Comparison of ENCODE assay signal across 8 cellular contexts in the genomic region with DNA sequence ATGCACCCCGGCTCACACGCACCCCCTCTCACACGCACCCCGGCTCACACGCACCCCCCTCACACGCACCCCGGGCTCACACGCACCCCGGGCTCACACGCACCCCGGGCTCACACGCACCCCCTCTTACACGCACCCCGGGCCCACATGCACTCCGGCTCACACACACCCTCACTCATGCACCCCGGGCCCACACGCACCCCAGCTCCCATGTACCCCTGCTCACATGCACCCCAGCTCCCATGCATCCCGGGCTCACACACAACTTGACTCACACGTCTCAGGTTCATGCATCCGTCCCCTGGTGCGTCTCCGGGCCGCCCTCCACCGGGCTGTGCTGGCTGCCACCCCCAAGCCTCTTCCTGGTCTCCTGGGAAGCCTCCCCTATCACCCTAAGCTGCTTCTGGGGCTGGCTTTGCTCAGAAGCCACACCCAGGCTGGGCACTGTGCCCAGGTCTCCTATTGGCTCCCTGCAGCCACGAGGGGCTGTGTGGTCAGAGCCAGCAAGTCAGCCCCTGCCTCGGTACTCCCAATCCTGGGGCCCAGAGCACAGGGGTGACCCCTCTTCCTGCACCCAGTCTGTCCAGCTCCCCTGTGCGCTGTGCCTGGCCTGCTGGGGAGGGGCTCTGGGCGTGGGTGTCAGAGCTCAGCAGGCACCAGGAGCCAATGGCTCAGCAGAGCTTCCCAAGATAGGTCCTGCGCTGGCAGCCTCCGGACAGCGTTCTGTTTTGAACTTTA. TPM values are rescaled to one million over a fixed set of nuclear protein-coding genes. Genes with fewer than 3 reads are reported as not detected.
DNase-seq lines count a peak whose midpoint lies in the region; TF ChIP-seq lines count a peak whose summit lies in the region.

No MANE protein-coding gene starts in this region.

- peak; percentile 45 for DNase-seq in DMS79 treated with DMSO at 0.1 percent for 48 hours (lab: John Stamatoyannopoulos, UW)
- peak; percentile 25 for DNase-seq in NCI-H446 treated with DMSO at 0.1 percent for 48 hours (lab: John Stamatoyannopoulos, UW)
- no peak for DNase-seq in coronary artery (ENCODE audit: low spot score)
- DNase-seq in OCI-LY7 (ENCODE audit: low spot score) = no peak
- no peak for DNase-seq in activated CD4-positive, CD25-positive, alpha-beta regulatory T cell (lab: John Stamatoyannopoulos, UW)
- DNase-seq in NK-92 treated with Interleukin-12 subunit alpha and Interleukin-12 subunit beta, amount 100 ng/mL, for 24 hours (lab: John Stamatoyannopoulos, UW) = no peak
- no peak for DNase-seq in UCSD-AML1 (lab: John Stamatoyannopoulos, UW; ENCODE audit: unreplicated experiment)

- H3K9me2 ChIP-seq in OCI-LY7 (ENCODE audit: insufficient read depth, low read length) = no peaks in the 10 kb centered on the region

- H3K27ac ChIP-seq in coronary artery (peak overlapping the region in 1 of 2 donors; percentile 39), muscle layer of colon (ENCODE audit: low read depth, low read length) (peak overlapping the region; percentile 90), OCI-LY7 (ENCODE audit: low read depth, low read length, poor library complexity, severe bottlenecking) (no peak overlapping the region)

- no peak overlapping the region for H2AFZ ChIP-seq in OCI-LY7 (ENCODE audit: low read length)

- H3K9me3 ChIP-seq in muscle layer of colon (ENCODE audit: low read length) (no peaks in the 10 kb centered on the region), OCI-LY7 (ENCODE audit: low read length) (no peaks in the 10 kb centered on the region)

- H3K4me2 ChIP-seq in OCI-LY7 (ENCODE audit: low read length) = no peak overlapping the region

- peaks cover 0 to 4% of the 10 kb centered on the region in 2 donors for H3K27me3 ChIP-seq in muscle layer of colon (ENCODE audit: control insufficient read depth in 1 of 2, insufficient read depth in 2 of 2, low read length in 2 of 2)

- CTCF ChIA-PET in OCI-LY7 (lab: Charles Lee; ENCODE audit: unreplicated experiment) = no interaction called here

- H3K4me1 ChIP-seq in muscle layer of colon (ENCODE audit: insufficient read depth, low read length) (peaks cover 19% of the 10 kb centered on the region), OCI-LY7 (ENCODE audit: insufficient read depth, low read length, poor library complexity, severe bottlenecking) (peaks cover 5% of the 10 kb centered on the region)

- intact Hi-C loops in OCI-LY7 (cut with micrococcal nuclease; ENCODE audit: unreplicated experiment) = no loop called here

- no peaks in the 10 kb centered on the region for H4K20me1 ChIP-seq in OCI-LY7 (ENCODE audit: insufficient read depth, low read length)

- H3K36me3 ChIP-seq in muscle layer of colon (ENCODE audit: insufficient read depth, low read length) = peaks cover 4% of the 10 kb centered on the region
- no peaks in the 10 kb centered on the region for H3K36me3 ChIP-seq in OCI-LY7 (ENCODE audit: insufficient read depth, low read length)

- no TSS peak for BruUV-seq in OCI-LY7 (replicated peaks; lab: Mats Ljungman, UMichigan)

- no peaks in the 10 kb centered on the region for H3K79me2 ChIP-seq in OCI-LY7 (ENCODE audit: insufficient read depth, low read depth, low read length)

- H3K9ac ChIP-seq in muscle layer of colon (ENCODE audit: low read length) = no peak overlapping the region

- no peak for TF ChIP-seq CTCF in coronary artery (IDR thresholded peaks at IDR 0.05)
- TF ChIP-seq CTCF in OCI-LY7 (conservative IDR thresholded peaks at IDR 0.05; ENCODE audit: low read length) = no peak

- peak overlapping the region; percentile 47 for H3K4me3 ChIP-seq in coronary artery
- peak overlapping the region; percentile 29 to 53 for H3K4me3 ChIP-seq in muscle layer of colon (ENCODE audit: low read depth in 1 of 2, low read length in 2 of 2)
- H3K4me3 ChIP-seq in OCI-LY7 (ENCODE audit: low read depth, low read length, poor library complexity, severe bottlenecking) = no peak overlapping the region

- POLR2A ChIA-PET in OCI-LY7 (lab: Charles Lee) = no interaction called here

RNA-seq across cellular contexts. Expression of a gene that starts 16.9 kb away (rescaled TPM):
- 8.9 and 12.1 TPM in 2 replicates for total RNA-seq in OCI-LY7 (2014; rRNA removed; shearing (Covaris generic))
- total RNA-seq in OCI-LY7 (2022) = 8.0 and 9.4 TPM in 2 replicates

RNA-seq across cellular contexts. Expression of a gene that starts 17.2 kb away (rescaled TPM):
- total RNA-seq in OCI-LY7 (2014; rRNA removed; shearing (Covaris generic)) = 206 and 224 TPM in 2 replicates
- 64.5 and 88.3 TPM in 2 replicates for total RNA-seq in OCI-LY7 (2022)

RNA-seq across cellular contexts. Expression of a gene that starts 26.8 kb away (rescaled TPM):
- total RNA-seq in OCI-LY7 (2014; rRNA removed; shearing (Covaris generic)) = 0.28 TPM in 1 of 2 replicates, not detected in the other
- total RNA-seq in OCI-LY7 (2022) = 0.84 and 1.0 TPM in 2 replicates

RNA-seq across cellular contexts. Expression of a gene that starts 31.8 kb away (rescaled TPM):
- 2.2 and 2.8 TPM in 2 replicates for total RNA-seq in OCI-LY7 (2014; rRNA removed; shearing (Covaris generic))
- total RNA-seq in OCI-LY7 (2022) = 20.1 and 21.0 TPM in 2 replicates

RNA-seq across cellular contexts. Expression of a gene that starts 40.8 kb away (rescaled TPM):
- 15.1 and 19.8 TPM in 2 replicates for total RNA-seq in OCI-LY7 (2014; rRNA removed; shearing (Covaris generic))
- total RNA-seq in OCI-LY7 (2022) = 41.2 and 57.5 TPM in 2 replicates

Comparison
In these comparisons a context has a peak if more than half of its experiments do, and no peak if none do; other contexts are left out.
1. DNase-seq: peak in DMS79 treated with DMSO at 0.1 percent for 48 hours (single experiment) and NCI-H446 treated with DMSO at 0.1 percent for 48 hours (single experiment); none in coronary artery (single experiment), OCI-LY7 (single experiment), activated CD4-positive, CD25-positive, alpha-beta regulatory T cell (0 of 4), NK-92 treated with Interleukin-12 subunit alpha and Interleukin-12 subunit beta, amount 100 ng/mL, for 24 hours (single experiment) and UCSD-AML1 (single experiment).